14 cellular contexts compared by ENCODE assay signal in the genomic region with DNA sequence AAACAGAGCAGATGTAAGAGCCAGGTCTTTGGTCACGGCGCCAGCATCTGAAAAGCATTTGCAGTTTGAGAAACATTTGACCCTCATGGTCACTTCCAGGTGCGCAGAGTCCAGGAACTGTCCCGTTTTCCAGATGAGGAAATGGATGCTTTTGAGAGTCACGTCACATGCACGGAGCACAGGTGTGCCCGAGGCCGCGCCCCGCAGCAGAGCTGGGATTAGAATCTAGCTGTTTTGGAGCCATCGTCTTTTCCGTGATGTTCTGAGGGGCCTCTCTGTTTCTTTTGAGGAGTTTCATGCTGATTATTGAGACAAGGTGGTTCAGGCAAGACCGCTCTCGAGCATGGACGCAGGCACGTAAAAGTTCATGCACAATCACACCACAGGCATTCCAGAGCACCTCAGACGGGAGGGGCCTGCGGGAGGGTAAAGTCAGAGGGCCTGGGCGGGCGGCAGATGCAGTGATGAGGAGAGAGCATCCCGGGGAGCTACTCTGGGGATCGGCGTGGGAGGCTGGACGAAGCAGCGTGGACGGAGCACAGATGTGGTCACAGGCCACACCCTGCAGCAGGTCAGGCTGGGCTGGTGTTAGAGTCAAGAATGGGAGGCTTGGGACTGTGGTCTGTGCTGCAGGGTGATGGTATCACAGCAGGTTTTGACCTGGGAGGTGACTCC.
DNase-seq lines count a peak whose midpoint lies in the region; ATAC-seq lines count a peak whose summit lies in the region.
"Had no signal": no experiment of that assay in that cellular context is flagged by ENCODE, and none has a peak within 500 bp of the region (broad histone marks: within the 10 kb centered on the region; RNA-seq: fewer than 3 reads in every experiment).

No MANE protein-coding gene starts in this region.

- no peak overlapping the region for H3K23ac ChIP-seq in mesendoderm (ENCODE audit: low read length)

- no peaks in the 10 kb centered on the region for H3K36me3 ChIP-seq in mesendoderm (ENCODE audit: control insufficient read depth, insufficient read depth, low read length)

- H3K18ac ChIP-seq in mesendoderm (ENCODE audit: low read length) = no peak overlapping the region

- DNase-seq in activated CD4-positive, alpha-beta T cell treated with anti-CD3 and anti-CD28 coated beads, Interleukin-2, amount 10 ng/mL, durations not matched to agents 7 days and 5 days = no peak
- no peak for DNase-seq in activated CD4-positive, alpha-beta T cell treated with anti-CD3 and anti-CD28 coated beads for 1 hour
- DNase-seq in SW480 (ENCODE audit: low spot score) (peak; percentile 63), left colon (peak; percentile 54 to 66), DMS153 (lab: John Stamatoyannopoulos, UW) (no peak), mesendoderm (no peak)
- no peak for DNase-seq in stimulated activated naive B cell treated with anti-CD40 and anti-IgM and Interleukin-4, amounts not matched to agents 10 μg/mL and 1 μg/mL and 100 μg/mL, for 72 hours
- DNase-seq: ACHN; activated CD8-positive, alpha-beta T cell treated with anti-CD3 and anti-CD28 coated beads for 36 hours; effector CD4-positive, alpha-beta T cell; immature natural killer cell; NCI-H226; OCI-M1 had no signal

- ATAC-seq in left colon (peak; percentile 84), GM18868 (IDR thresholded peaks at IDR 0.05; ENCODE audit: unreplicated experiment) (no peak)
- no peak for ATAC-seq in stimulated activated naive B cell treated with anti-CD40 and anti-IgM and Interleukin-4, amounts not matched to agents 10 μg/mL and 1 μg/mL and 100 μg/mL, for 72 hours (replicated peaks)
- ATAC-seq: activated CD8-positive, alpha-beta T cell treated with anti-CD3 and anti-CD28 coated beads for 36 hours had no signal

- no peak overlapping the region for H3K4ac ChIP-seq in mesendoderm (ENCODE audit: low read depth, low read length)

- H2BK15ac ChIP-seq in mesendoderm (replicated peaks; ENCODE audit: low read depth) = no peak overlapping the region

- POLR2A ChIA-PET in activated CD4-positive, alpha-beta T cell treated with anti-CD3 and anti-CD28 coated beads, Interleukin-2, amount 10 ng/mL, durations not matched to agents 7 days and 5 days (lab: Charles Lee) = no interaction called here

- CTCF ChIA-PET in activated CD4-positive, alpha-beta T cell treated with anti-CD3 and anti-CD28 coated beads, Interleukin-2, amount 10 ng/mL, durations not matched to agents 7 days and 5 days (lab: Charles Lee) = interaction anchor here (0.7 to 1.5 kb wide), 2 partner anchors 11 to 18 kb away, joined by 3 read pairs; no protein-coding TSS in a partner anchor

- no peak overlapping the region for H3K56ac ChIP-seq in mesendoderm (ENCODE audit: low read length)

- no peak overlapping the region for H3K9ac ChIP-seq in mesendoderm (ENCODE audit: low read length)

- peak overlapping the region; percentile 97 for H3K27ac Mint-ChIP-seq in activated CD4-positive, alpha-beta T cell treated with anti-CD3 and anti-CD28 coated beads, Interleukin-2, amount 10 ng/mL, durations not matched to agents 7 days and 5 days
- peak overlapping the region; percentile 88 for H3K27ac Mint-ChIP-seq in stimulated activated naive B cell treated with anti-CD40 and anti-IgM and Interleukin-4, amounts not matched to agents 10 μg/mL and 1 μg/mL and 100 μg/mL, for 72 hours
- H3K27ac Mint-ChIP-seq: immature natural killer cell had no signal

- no peak overlapping the region for H3K27ac ChIP-seq in mesendoderm (ENCODE audit: low read depth, low read length)

- H3K4me3 Mint-ChIP-seq in activated CD4-positive, alpha-beta T cell treated with anti-CD3 and anti-CD28 coated beads, Interleukin-2, amount 10 ng/mL, durations not matched to agents 7 days and 5 days = no peak overlapping the region
- H3K4me3 Mint-ChIP-seq in stimulated activated naive B cell treated with anti-CD40 and anti-IgM and Interleukin-4, amounts not matched to agents 10 μg/mL and 1 μg/mL and 100 μg/mL, for 72 hours = no peak overlapping the region
- H3K4me3 Mint-ChIP-seq: activated CD8-positive, alpha-beta T cell treated with anti-CD3 and anti-CD28 coated beads for 36 hours; immature natural killer cell had no signal

- H3K79me1 ChIP-seq in mesendoderm (ENCODE audit: low read length) = no peaks in the 10 kb centered on the region

- no peaks in the 10 kb centered on the region for H3K27me3 ChIP-seq in mesendoderm (ENCODE audit: insufficient read depth, low read length, poor library complexity)

- no peak overlapping the region for H4K8ac ChIP-seq in mesendoderm (ENCODE audit: low read depth, low read length)

- H2BK5ac ChIP-seq in mesendoderm (ENCODE audit: low read length) = no peak overlapping the region

- H2BK120ac ChIP-seq in mesendoderm (ENCODE audit: low read depth, low read length) = no peak overlapping the region

- H3K4me3 ChIP-seq in mesendoderm (ENCODE audit: low read length) = no peak overlapping the region

- H2AK5ac ChIP-seq in mesendoderm (ENCODE audit: low read length) = no peak overlapping the region

- WGBS in mesendoderm (ENCODE audit: extremely low coverage, insufficient coverage, low lambda C conversion rate) = no CpG with 5 or more reads among the region's 26 CpGs

- no peaks in the 10 kb centered on the region for H3K79me2 ChIP-seq in mesendoderm (ENCODE audit: control insufficient read depth, insufficient read depth, low read length)

- H3K9me3 Mint-ChIP-seq in activated CD4-positive, alpha-beta T cell treated with anti-CD3 and anti-CD28 coated beads, Interleukin-2, amount 10 ng/mL, durations not matched to agents 7 days and 5 days = peaks cover 7% of the 10 kb centered on the region
- no peaks in the 10 kb centered on the region for H3K9me3 Mint-ChIP-seq in stimulated activated naive B cell treated with anti-CD40 and anti-IgM and Interleukin-4, amounts not matched to agents 10 μg/mL and 1 μg/mL and 100 μg/mL, for 72 hours

- peaks cover 8% of the 10 kb centered on the region for H3K36me3 Mint-ChIP-seq in activated CD4-positive, alpha-beta T cell treated with anti-CD3 and anti-CD28 coated beads, Interleukin-2, amount 10 ng/mL, durations not matched to agents 7 days and 5 days (ENCODE audit: low read depth)
- H3K36me3 Mint-ChIP-seq in stimulated activated naive B cell treated with anti-CD40 and anti-IgM and Interleukin-4, amounts not matched to agents 10 μg/mL and 1 μg/mL and 100 μg/mL, for 72 hours = peaks cover 0 to 4% of the 10 kb centered on the region in 2 donors
- H3K36me3 Mint-ChIP-seq: immature natural killer cell had no signal

- no peaks in the 10 kb centered on the region for H3K27me3 Mint-ChIP-seq in activated CD4-positive, alpha-beta T cell treated with anti-CD3 and anti-CD28 coated beads, Interleukin-2, amount 10 ng/mL, durations not matched to agents 7 days and 5 days
- H3K27me3 Mint-ChIP-seq in stimulated activated naive B cell treated with anti-CD40 and anti-IgM and Interleukin-4, amounts not matched to agents 10 μg/mL and 1 μg/mL and 100 μg/mL, for 72 hours = no peaks in the 10 kb centered on the region
- H3K27me3 Mint-ChIP-seq: activated CD8-positive, alpha-beta T cell treated with anti-CD3 and anti-CD28 coated beads for 36 hours had no signal

- H4K5ac ChIP-seq in mesendoderm (ENCODE audit: low read length) = no peak overlapping the region

- intact Hi-C loops in left colon (cut with DNase I, micrococcal nuclease) = no loop called here

- no peak overlapping the region for H3K4me2 ChIP-seq in mesendoderm (ENCODE audit: low read length)

- peaks cover 50% of the 10 kb centered on the region for H3K4me1 Mint-ChIP-seq in activated CD4-positive, alpha-beta T cell treated with anti-CD3 and anti-CD28 coated beads, Interleukin-2, amount 10 ng/mL, durations not matched to agents 7 days and 5 days
- H3K4me1 Mint-ChIP-seq in stimulated activated naive B cell treated with anti-CD40 and anti-IgM and Interleukin-4, amounts not matched to agents 10 μg/mL and 1 μg/mL and 100 μg/mL, for 72 hours = peaks cover 35 to 48% of the 10 kb centered on the region in 2 donors

- no peaks in the 10 kb centered on the region for H3K4me1 ChIP-seq in mesendoderm (ENCODE audit: control insufficient read depth, low read depth, low read length)

Comparison
In these comparisons a context has a peak if more than half of its experiments do, and no peak if none do; other contexts are left out.
1. DNase-seq: peak in SW480 (single experiment) and left colon (2 of 2); none in activated CD4-positive, alpha-beta T cell treated with anti-CD3 and anti-CD28 coated beads, Interleukin-2, amount 10 ng/mL, durations not matched to agents 7 days and 5 days (single experiment), activated CD4-positive, alpha-beta T cell treated with anti-CD3 and anti-CD28 coated beads for 1 hour (single experiment), stimulated activated naive B cell treated with anti-CD40 and anti-IgM and Interleukin-4, amounts not matched to agents 10 μg/mL and 1 μg/mL and 100 μg/mL, for 72 hours (single experiment), DMS153 (single experiment) and mesendoderm (single experiment).